ENCODE assay signal across 8 cellular contexts in the genomic region with DNA sequence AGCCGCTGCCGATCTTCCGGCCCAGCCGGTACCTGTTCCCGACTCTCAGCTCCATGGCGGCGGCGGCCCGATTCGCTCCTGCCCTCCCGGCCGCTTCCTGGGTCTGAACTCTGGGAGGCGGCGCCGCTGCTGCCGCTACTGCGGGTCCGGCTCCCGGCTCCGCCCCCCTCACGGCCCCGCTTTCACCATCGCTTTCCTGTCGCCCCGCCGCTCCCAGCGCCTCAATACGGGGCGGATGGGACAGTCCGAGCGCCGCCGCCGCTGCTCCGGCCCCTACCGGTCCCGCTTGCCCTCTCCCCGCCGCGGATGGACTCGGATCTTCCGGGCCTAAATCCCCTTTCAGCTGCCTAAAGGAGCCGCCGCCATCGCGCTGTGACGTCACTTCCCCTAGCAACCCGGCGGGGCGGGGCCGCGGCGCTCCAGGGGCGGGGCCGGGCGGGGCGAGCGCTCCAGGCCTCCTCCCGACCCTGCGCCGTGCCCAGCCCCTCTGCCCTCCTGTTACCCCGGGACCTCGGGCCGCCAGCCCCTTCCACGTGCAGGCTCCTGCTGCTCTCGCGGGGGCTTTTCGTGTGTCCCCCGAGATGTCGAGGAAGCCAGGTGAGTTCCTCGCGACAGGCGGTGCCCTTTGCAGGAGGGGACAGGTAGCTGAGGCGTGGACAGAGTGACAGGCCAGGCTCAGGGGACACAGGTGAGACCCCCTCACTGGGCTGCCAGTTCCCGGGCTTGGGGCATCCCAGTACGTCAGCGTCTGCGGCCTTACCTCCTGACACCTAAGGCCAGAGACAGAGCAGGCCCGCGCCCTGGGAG. TPM values are rescaled to one million over a fixed set of nuclear protein-coding genes. Genes with fewer than 3 reads are reported as not detected.
DNase-seq lines count a peak whose midpoint lies in the region; ATAC-seq and TF ChIP-seq lines count a peak whose summit lies in the region.

CSNK1D (minus strand) TSS at position 374 of the 807 bp plus-strand sequence; CDS start at position 55, 319 bp downstream.

- peaks cover 10% of the 10 kb centered on the region; the same call in 1 of the 2 replicates for H3K36me3 ChIP-seq in PC-3 (ENCODE audit: low read depth, low read length)

- H3K27ac Mint-ChIP-seq in Calu3 (ENCODE audit: unreplicated experiment) = peak within 1 kb of the TSS; percentile 100

- peaks cover 6% of the 10 kb centered on the region for H3F3A ChIP-seq in PC-3 (ENCODE audit: low read length, unreplicated experiment)

- H2AFZ ChIP-seq in PC-3 (ENCODE audit: low read length) = peak within 1 kb of the TSS; percentile 89

- H3K9me3 ChIP-seq in PC-3 (ENCODE audit: low read length) = no peaks in the 10 kb centered on the region

- H3K4me3 Mint-ChIP-seq in Calu3 (ENCODE audit: low read depth, unreplicated experiment) = peak within 1 kb of the TSS; percentile 79

- POLR2A ChIA-PET in PC-3 (lab: Charles Lee; ENCODE audit: unreplicated experiment) = interaction anchor here (0.6 kb wide), 1 partner anchor 39 kb away, joined by 3 read pairs; no protein-coding TSS in a partner anchor

- peak within 1 kb of the TSS; percentile 81 for H3K27ac ChIP-seq in PC-3 (ENCODE audit: low read length)

- H4K20me1 ChIP-seq in PC-3 (ENCODE audit: low read length) = peaks cover 41% of the 10 kb centered on the region

- H3K9me3 Mint-ChIP-seq in Calu3 (ENCODE audit: low read depth, unreplicated experiment) = no peaks in the 10 kb centered on the region

- H3K27me3 ChIP-seq in PC-3 (ENCODE audit: low read length) = no peaks in the 10 kb centered on the region

- TF ChIP-seq CTCF in Calu3 (IDR thresholded peaks at IDR 0.05; ENCODE audit: unreplicated experiment) (no peak), PC-3 (conservative IDR thresholded peaks at IDR 0.05; ENCODE audit: low read depth, low read length) (no peak), epithelial cell of proximal tubule (conservative IDR thresholded peaks at IDR 0.05; ENCODE audit: low read depth, low read length) (no peak)

- peaks cover 72% of the 10 kb centered on the region for H3K4me1 Mint-ChIP-seq in Calu3 (ENCODE audit: low read depth, unreplicated experiment)

- H3K9me2 ChIP-seq in PC-3 (replicated peaks; ENCODE audit: low read length) = no peaks in the 10 kb centered on the region

- peak within 1 kb of the TSS; percentile 99 for H3K4me2 ChIP-seq in PC-3 (ENCODE audit: low read length)

- peak within 1 kb of the TSS; percentile 99 for H3K9ac ChIP-seq in PC-3 (ENCODE audit: low read length)

- H3K4me3 ChIP-seq in Jurkat, Clone E6-1 (ENCODE audit: low read length) = peak within 1 kb of the TSS; percentile 64
- H3K4me3 ChIP-seq in PC-3 (ENCODE audit: low read length) (peak within 1 kb of the TSS; percentile 98), epithelial cell of proximal tubule (ENCODE audit: low read depth, low read length) (peak within 1 kb of the TSS; percentile 89)

- peaks cover 57% of the 10 kb centered on the region for H3K79me2 ChIP-seq in PC-3 (ENCODE audit: low read length)

- DNase-seq in Calu3 (peak; percentile 92), PC-3 (peak; percentile 81), activated T-cell treated with anti-CD3 and anti-CD28 coated beads for 48 hours (ENCODE audit: low read depth) (peak; percentile 94), epithelial cell of proximal tubule (ENCODE audit: low read depth) (no peak), mucosa of gallbladder (ENCODE audit: low spot score) (peak; percentile 92)
- DNase-seq in Jurkat, Clone E6-1 (ENCODE audit: low read depth, low spot score) = peak; percentile 66
- peak; percentile 91 for DNase-seq in stimulated activated CD8-positive, alpha-beta memory T cell treated with anti-CD3 and anti-CD28 coated beads, Interleukin-4, amount 100 ng/mL, for 24 hours (ENCODE audit: low read depth)

- peaks cover 58% of the 10 kb centered on the region for H3K36me3 Mint-ChIP-seq in Calu3 (ENCODE audit: insufficient read depth, unreplicated experiment)

- intact Hi-C loops in Calu3 (cut with micrococcal nuclease; ENCODE audit: unreplicated experiment) (no loop called here), PC-3 (cut with micrococcal nuclease) (no loop called here)

- CTCF ChIA-PET in Calu3 (lab: Charles Lee) = interaction anchor here (0.6 to 1.3 kb wide), 2 partner anchors 18 to 965 kb away, joined by 3 to 4 read pairs; no protein-coding TSS in a partner anchor
- CTCF ChIA-PET in PC-3 (lab: Charles Lee) = no interaction called here

- H3K4me1 ChIP-seq in PC-3 (ENCODE audit: insufficient read depth, low read length) = peaks cover 49% of the 10 kb centered on the region

- ATAC-seq in GM21526 (IDR thresholded peaks at IDR 0.05; ENCODE audit: low FRiP score, unreplicated experiment) (peak; percentile 65), PC-3 (peak; percentile 81)

- BruUV-seq in Calu3 (replicated peaks; lab: Mats Ljungman, UMichigan) = TSS peak; percentile 45
- no TSS peak for BruUV-seq in PC-3 (replicated peaks; lab: Mats Ljungman, UMichigan)

- H3K27me3 Mint-ChIP-seq in Calu3 (ENCODE audit: unreplicated experiment) = no peaks in the 10 kb centered on the region

RNA-seq across cellular contexts. Expression of gene CSNK1D, which starts in this region (rescaled TPM):
- 157 and 160 TPM in 2 replicates for total RNA-seq in Calu3 (2022)
- polyA plus RNA-seq in Jurkat, Clone E6-1 (2012; ENCODE audit: insufficient read depth, insufficient read length) = 98.1 TPM
- total RNA-seq in PC-3 (2014; rRNA removed) = 58.6 and 73.5 TPM in 2 replicates
- 32.0 and 54.1 TPM in 2 replicates for total RNA-seq in epithelial cell of proximal tubule
- 161 TPM for total RNA-seq in mucosa of gallbladder
